Comparison of ENCODE assay signal across 8 cellular contexts in genomic region chr10:77889277-77889903, GRCh38. TPM values are rescaled to one million over a fixed set of nuclear protein-coding genes. Genes with fewer than 3 reads are reported as not detected.
DNase-seq lines count a peak whose midpoint lies in the region; ATAC-seq, FAIRE-seq and TF ChIP-seq lines count a peak whose summit lies in the region.

No MANE protein-coding gene starts in this region.

- peak; percentile 88 for ATAC-seq in left colon
- ATAC-seq in GM21515 (IDR thresholded peaks at IDR 0.05; ENCODE audit: unreplicated experiment): no peak
- no peak for ATAC-seq in stimulated activated effector memory CD8-positive, alpha-beta T cell treated with anti-CD3 and anti-CD28 coated beads, Interleukin-12 subunit alpha, Interleukin-12 subunit beta, amount 100 ng/mL, for 72 hours

- H3K4me3 ChIP-seq in LNCaP clone FGC (ENCODE audit: low read depth, low read length) (peak overlapping the region; percentile 48), breast epithelium (no peak overlapping the region)

- no peak overlapping the region for H3K27ac Mint-ChIP-seq in stimulated activated effector memory CD8-positive, alpha-beta T cell treated with anti-CD3 and anti-CD28 coated beads, Interleukin-12 subunit alpha, Interleukin-12 subunit beta, amount 100 ng/mL, for 72 hours

- FAIRE-seq in HTR-8/SVneo (lab: Jason Lieb, UNC): no peak

- no peaks in the 10 kb centered on the region for H3K27me3 ChIP-seq in breast epithelium

- H3K9me3 ChIP-seq in breast epithelium: no peaks in the 10 kb centered on the region

- peaks cover 21% of the 10 kb centered on the region for H3K4me1 Mint-ChIP-seq in stimulated activated effector memory CD8-positive, alpha-beta T cell treated with anti-CD3 and anti-CD28 coated beads, Interleukin-12 subunit alpha, Interleukin-12 subunit beta, amount 100 ng/mL, for 72 hours

- intact Hi-C loops in breast epithelium (cut with DNase I; ENCODE audit: low total_unique reads) (no loop called here), left colon (cut with DNase I, micrococcal nuclease) (no loop called here)

- DNase-seq in LNCaP clone FGC (ENCODE audit: low read depth) (peak; percentile 99), breast epithelium (ENCODE audit: low spot score in 2 of 2) (peak; percentile 88 to 92), left colon (peak; percentile 67 to 87), substantia nigra (lab: John Stamatoyannopoulos, UW) (peak in 42 of 49 donors; percentile 15 to 90 (median 58)), NCI-H446 (lab: John Stamatoyannopoulos, UW) (no peak), HTR-8/SVneo (ENCODE audit: insufficient read length, low spot score) (no peak)
- DNase-seq in stimulated activated effector memory CD8-positive, alpha-beta T cell treated with anti-CD3 and anti-CD28 coated beads, Interleukin-12 subunit alpha, Interleukin-12 subunit beta, amount 100 ng/mL, for 72 hours (ENCODE audit: low spot score in 2 of 2): no peak

- no peaks in the 10 kb centered on the region for H3K36me3 ChIP-seq in breast epithelium

- no peak for TF ChIP-seq POLR2A in breast epithelium (IDR thresholded peaks at IDR 0.05)

- H3K4me1 ChIP-seq in breast epithelium: peaks cover 16 to 60% of the 10 kb centered on the region in 2 donors

- no peaks in the 10 kb centered on the region for H3K9me3 Mint-ChIP-seq in stimulated activated effector memory CD8-positive, alpha-beta T cell treated with anti-CD3 and anti-CD28 coated beads, Interleukin-12 subunit alpha, Interleukin-12 subunit beta, amount 100 ng/mL, for 72 hours

- TF ChIP-seq CTCF in LNCaP clone FGC (IDR thresholded peaks at IDR 0.05; ENCODE audit: control insufficient read depth, extremely low read depth, insufficient read depth) (no peak), breast epithelium (IDR thresholded peaks at IDR 0.05) (no peak)

- no peak overlapping the region for H3K4me3 Mint-ChIP-seq in stimulated activated effector memory CD8-positive, alpha-beta T cell treated with anti-CD3 and anti-CD28 coated beads, Interleukin-12 subunit alpha, Interleukin-12 subunit beta, amount 100 ng/mL, for 72 hours

- H3K36me3 Mint-ChIP-seq in stimulated activated effector memory CD8-positive, alpha-beta T cell treated with anti-CD3 and anti-CD28 coated beads, Interleukin-12 subunit alpha, Interleukin-12 subunit beta, amount 100 ng/mL, for 72 hours: no peaks in the 10 kb centered on the region

- H3K27ac ChIP-seq in breast epithelium (peak overlapping the region; percentile 91 to 94), substantia nigra (ENCODE audit: low read depth, low read length, poor library complexity, severe bottlenecking) (peak overlapping the region; percentile 47)

RNA-seq across cellular contexts. Expression of gene DLG5, which starts 37.2 kb away (rescaled TPM):
- total RNA-seq in breast epithelium: 100 to 1,000 TPM in 2 of 3 donors, 10 to 100 TPM in 1; 43.0 to 192 (median 138) TPM
- total RNA-seq in left colon: 10 to 100 TPM; 26.0 to 36.7 TPM

Comparison
In these comparisons a context has a peak if more than half of its experiments do, and no peak if none do; other contexts are left out.
1. DNase-seq: peak in LNCaP clone FGC (single experiment), breast epithelium (2 of 2), left colon (2 of 2) and substantia nigra (42 of 49); none in NCI-H446 (0 of 2), HTR-8/SVneo (single experiment) and stimulated activated effector memory CD8-positive, alpha-beta T cell treated with anti-CD3 and anti-CD28 coated beads, Interleukin-12 subunit alpha, Interleukin-12 subunit beta, amount 100 ng/mL, for 72 hours (0 of 2).